In the genomic region with DNA sequence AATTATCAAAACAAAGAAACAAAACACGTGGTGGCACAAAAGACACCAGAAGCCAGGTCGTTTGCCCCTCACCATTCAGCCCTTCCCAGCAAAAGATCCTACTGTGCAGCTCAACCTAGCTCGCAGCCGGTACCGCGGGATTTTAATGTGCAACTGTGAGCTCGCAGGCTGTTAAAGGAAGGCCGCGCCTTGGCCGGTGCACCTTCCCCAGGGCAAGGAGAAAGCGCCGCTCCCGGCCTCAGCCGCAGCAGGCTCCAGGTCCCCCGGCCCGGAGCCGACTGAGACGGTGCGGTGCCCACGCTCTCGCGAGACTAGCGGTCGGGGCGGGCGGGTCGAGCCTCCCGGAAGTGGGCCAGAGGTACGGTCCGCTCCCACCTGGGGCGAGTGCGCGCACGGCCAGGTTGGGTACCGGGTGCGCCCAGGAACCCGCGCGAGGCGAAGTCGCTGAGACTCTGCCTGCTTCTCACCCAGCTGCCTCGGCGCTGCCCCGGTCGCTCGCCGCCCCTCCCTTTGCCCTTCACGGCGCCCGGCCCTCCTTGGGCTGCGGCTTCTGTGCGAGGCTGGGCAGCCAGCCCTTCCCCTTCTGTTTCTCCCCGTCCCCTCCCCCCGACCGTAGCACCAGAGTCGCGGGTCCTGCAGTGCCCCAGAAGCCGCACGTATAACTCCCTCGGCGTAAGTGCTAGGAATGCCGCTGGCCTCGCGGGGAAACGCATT, we compare ENCODE assay signal across 1 cellular context.
A peak's percentile ranks its signal among the peaks of the same experiment; 100 is the strongest.
TF ChIP-seq lines count a peak whose summit lies in the region.

AGL (plus strand) TSS at position 618 of the 714 bp plus-strand sequence. CDS start 682 bp downstream, outside the sequence.

TF ChIP-seq in HepG2, 621 proteins besides CTCF, POLR2A, EP300 and RAD21 (continued from another document and continues in another):
- TF ChIP-seq, protein P1, sequence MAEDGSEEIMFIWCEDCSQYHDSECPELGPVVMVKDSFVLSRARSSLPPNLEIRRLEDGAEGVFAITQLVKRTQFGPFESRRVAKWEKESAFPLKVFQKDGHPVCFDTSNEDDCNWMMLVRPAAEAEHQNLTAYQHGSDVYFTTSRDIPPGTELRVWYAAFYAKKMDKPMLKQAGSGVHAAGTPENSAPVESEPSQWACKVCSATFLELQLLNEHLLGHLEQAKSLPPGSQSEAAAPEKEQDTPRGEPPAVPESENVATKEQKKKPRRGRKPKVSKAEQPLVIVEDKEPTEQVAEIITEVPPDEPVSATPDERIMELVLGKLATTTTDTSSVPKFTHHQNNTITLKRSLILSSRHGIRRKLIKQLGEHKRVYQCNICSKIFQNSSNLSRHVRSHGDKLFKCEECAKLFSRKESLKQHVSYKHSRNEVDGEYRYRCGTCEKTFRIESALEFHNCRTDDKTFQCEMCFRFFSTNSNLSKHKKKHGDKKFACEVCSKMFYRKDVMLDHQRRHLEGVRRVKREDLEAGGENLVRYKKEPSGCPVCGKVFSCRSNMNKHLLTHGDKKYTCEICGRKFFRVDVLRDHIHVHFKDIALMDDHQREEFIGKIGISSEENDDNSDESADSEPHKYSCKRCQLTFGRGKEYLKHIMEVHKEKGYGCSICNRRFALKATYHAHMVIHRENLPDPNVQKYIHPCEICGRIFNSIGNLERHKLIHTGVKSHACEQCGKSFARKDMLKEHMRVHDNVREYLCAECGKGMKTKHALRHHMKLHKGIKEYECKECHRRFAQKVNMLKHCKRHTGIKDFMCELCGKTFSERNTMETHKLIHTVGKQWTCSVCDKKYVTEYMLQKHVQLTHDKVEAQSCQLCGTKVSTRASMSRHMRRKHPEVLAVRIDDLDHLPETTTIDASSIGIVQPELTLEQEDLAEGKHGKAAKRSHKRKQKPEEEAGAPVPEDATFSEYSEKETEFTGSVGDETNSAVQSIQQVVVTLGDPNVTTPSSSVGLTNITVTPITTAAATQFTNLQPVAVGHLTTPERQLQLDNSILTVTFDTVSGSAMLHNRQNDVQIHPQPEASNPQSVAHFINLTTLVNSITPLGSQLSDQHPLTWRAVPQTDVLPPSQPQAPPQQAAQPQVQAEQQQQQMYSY (CRISPR knock-in tag; IDR thresholded peaks at IDR 0.05) = peak; percentile 80
- TF ChIP-seq ZNF512B (CRISPR knock-in tag; IDR thresholded peaks at IDR 0.05; ENCODE audit: borderline replicate concordance) (no peak; the same call in 1 of the 2 replicates), ZNF772 (CRISPR knock-in tag; IDR thresholded peaks at IDR 0.05) (peak; percentile 84), MTA3 (CRISPR knock-in tag; IDR thresholded peaks at IDR 0.05) (no peak), PHF20 (CRISPR knock-in tag; IDR thresholded peaks at IDR 0.05) (peak; percentile 92), NFATC3 (CRISPR knock-in tag; IDR thresholded peaks at IDR 0.05) (no peak), ZBTB42 (CRISPR knock-in tag; IDR thresholded peaks at IDR 0.05) (peak; percentile 82; the same call in 1 of the 2 replicates), ZNF468 (CRISPR knock-in tag; IDR thresholded peaks at IDR 0.05) (no peak), ZNF574 (CRISPR knock-in tag; IDR thresholded peaks at IDR 0.05) (peak; percentile 92), HNF4G (IDR thresholded peaks at IDR 0.05; ENCODE audit: borderline replicate concordance, low read depth, low read length) (no peak), HNF4G (CRISPR knock-in tag; IDR thresholded peaks at IDR 0.05; ENCODE audit: borderline replicate concordance, low read depth) (peak; percentile 84), PAF1 (CRISPR knock-in tag; IDR thresholded peaks at IDR 0.05) (no peak), U2AF2 (IDR thresholded peaks at IDR 0.05; ENCODE audit: low read depth, low read length) (no peak), PRMT3 (CRISPR knock-in tag; IDR thresholded peaks at IDR 0.05; ENCODE audit: borderline replicate concordance, low read depth) (no peak), MYC (CRISPR knock-in tag; IDR thresholded peaks at IDR 0.05; ENCODE audit: borderline replicate concordance) (peak; percentile 96), ZNF761 (CRISPR knock-in tag; conservative IDR thresholded peaks at IDR 0.05) (no peak), ZNF207 (IDR thresholded peaks at IDR 0.05; ENCODE audit: borderline replicate concordance) (no peak), GPBP1L1 (CRISPR knock-in tag; IDR thresholded peaks at IDR 0.05) (no peak), CBX1 (IDR thresholded peaks at IDR 0.05; ENCODE audit: low read depth) (peak; percentile 56), ZNF768 (CRISPR knock-in tag; IDR thresholded peaks at IDR 0.05) (peak; percentile 84; the same call in 1 of the 2 replicates), POLR2AphosphoS5 (IDR thresholded peaks at IDR 0.05; ENCODE audit: low read depth, low read length) (peak; percentile 93), ZNF329 (CRISPR knock-in tag; IDR thresholded peaks at IDR 0.05; ENCODE audit: low read depth) (peak; percentile 69; the same call in 1 of the 2 replicates), HNRNPH1 (optimal IDR thresholded peaks at IDR 0.05; ENCODE audit: low read depth, low read length) (no peak), NAIF1 (CRISPR knock-in tag; IDR thresholded peaks at IDR 0.05; ENCODE audit: borderline replicate concordance) (peak; percentile 96), ZNF724P (CRISPR knock-in tag; IDR thresholded peaks at IDR 0.05; ENCODE audit: borderline replicate concordance) (peak; percentile 56; the same call in 1 of the 2 replicates), TAF15 (IDR thresholded peaks at IDR 0.05; ENCODE audit: low read depth, low read length, poor library complexity, severe bottlenecking) (no peak), SNAI1 (CRISPR knock-in tag; IDR thresholded peaks at IDR 0.05; ENCODE audit: borderline replicate concordance) (no peak), ZNF607 (CRISPR knock-in tag; IDR thresholded peaks at IDR 0.05; ENCODE audit: borderline replicate concordance) (peak; percentile 87), PRPF4 (IDR thresholded peaks at IDR 0.05; ENCODE audit: low read depth, low read length, poor library complexity, severe bottlenecking) (no peak), PPARG (CRISPR knock-in tag; conservative IDR thresholded peaks at IDR 0.05) (peak; percentile 90), ZBTB8A (CRISPR knock-in tag; IDR thresholded peaks at IDR 0.05; ENCODE audit: borderline replicate concordance, low read depth) (no peak), KAT7 (CRISPR knock-in tag; IDR thresholded peaks at IDR 0.05; ENCODE audit: borderline replicate concordance) (peak; percentile 96; the same call in 1 of the 2 replicates), THYN1 (CRISPR knock-in tag; IDR thresholded peaks at IDR 0.05; ENCODE audit: borderline replicate concordance, low read depth) (no peak), SMYD3 (CRISPR knock-in tag; IDR thresholded peaks at IDR 0.05) (0 out of 2 replicates have a peak, but pooled peaks have one; percentile 42), CENPX (CRISPR knock-in tag; IDR thresholded peaks at IDR 0.05) (no peak), ZGPAT (CRISPR knock-in tag; IDR thresholded peaks at IDR 0.05) (peak; percentile 85)
- TF ChIP-seq, protein P2, sequence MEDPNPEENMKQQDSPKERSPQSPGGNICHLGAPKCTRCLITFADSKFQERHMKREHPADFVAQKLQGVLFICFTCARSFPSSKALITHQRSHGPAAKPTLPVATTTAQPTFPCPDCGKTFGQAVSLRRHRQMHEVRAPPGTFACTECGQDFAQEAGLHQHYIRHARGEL (CRISPR knock-in tag; IDR thresholded peaks at IDR 0.05) = 0 out of 2 replicates have a peak, but pooled peaks have one; percentile 16
- TF ChIP-seq, protein P3, sequence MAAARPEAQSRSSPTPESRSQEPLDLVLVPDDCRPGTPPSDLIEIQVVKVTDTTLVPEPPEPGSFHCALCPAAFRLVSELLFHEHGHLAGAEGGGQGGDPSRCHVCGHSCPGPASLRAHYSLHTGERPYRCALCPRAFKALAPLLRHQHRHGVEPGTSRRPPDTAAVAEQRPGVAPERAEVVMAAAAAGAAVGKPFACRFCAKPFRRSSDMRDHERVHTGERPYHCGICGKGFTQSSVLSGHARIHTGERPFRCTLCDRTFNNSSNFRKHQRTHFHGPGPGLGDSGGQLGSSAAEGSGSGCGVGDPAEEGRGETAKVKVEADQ (CRISPR knock-in tag; IDR thresholded peaks at IDR 0.05; ENCODE audit: borderline replicate concordance) = peak; percentile 68; the same call in 1 of the 2 replicates
- TF ChIP-seq, protein P4, sequence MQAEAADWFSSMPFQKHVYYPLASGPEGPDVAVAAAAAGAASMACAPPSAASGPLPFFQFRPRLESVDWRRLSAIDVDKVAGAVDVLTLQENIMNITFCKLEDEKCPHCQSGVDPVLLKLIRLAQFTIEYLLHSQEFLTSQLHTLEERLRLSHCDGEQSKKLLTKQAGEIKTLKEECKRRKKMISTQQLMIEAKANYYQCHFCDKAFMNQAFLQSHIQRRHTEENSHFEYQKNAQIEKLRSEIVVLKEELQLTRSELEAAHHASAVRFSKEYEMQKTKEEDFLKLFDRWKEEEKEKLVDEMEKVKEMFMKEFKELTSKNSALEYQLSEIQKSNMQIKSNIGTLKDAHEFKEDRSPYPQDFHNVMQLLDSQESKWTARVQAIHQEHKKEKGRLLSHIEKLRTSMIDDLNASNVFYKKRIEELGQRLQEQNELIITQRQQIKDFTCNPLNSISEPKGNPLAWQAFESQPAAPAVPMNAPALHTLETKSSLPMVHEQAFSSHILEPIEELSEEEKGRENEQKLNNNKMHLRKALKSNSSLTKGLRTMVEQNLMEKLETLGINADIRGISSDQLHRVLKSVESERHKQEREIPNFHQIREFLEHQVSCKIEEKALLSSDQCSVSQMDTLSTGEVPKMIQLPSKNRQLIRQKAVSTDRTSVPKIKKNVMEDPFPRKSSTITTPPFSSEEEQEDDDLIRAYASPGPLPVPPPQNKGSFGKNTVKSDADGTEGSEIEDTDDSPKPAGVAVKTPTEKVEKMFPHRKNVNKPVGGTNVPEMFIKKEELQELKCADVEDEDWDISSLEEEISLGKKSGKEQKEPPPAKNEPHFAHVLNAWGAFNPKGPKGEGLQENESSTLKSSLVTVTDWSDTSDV (CRISPR knock-in tag; IDR thresholded peaks at IDR 0.05) = no peak
- TF ChIP-seq, protein P5, sequence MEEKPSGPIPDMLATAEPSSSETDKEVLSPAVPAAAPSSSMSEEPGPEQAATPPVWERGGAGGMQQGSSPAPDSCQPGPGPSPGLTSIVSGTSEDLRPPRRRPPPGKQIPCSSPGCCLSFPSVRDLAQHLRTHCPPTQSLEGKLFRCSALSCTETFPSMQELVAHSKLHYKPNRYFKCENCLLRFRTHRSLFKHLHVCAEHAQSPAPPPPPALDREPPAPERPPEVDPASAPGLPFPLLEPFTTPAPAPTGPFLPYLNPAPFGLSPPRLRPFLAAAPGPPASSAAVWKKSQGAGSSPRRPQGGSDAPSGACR (CRISPR knock-in tag; IDR thresholded peaks at IDR 0.05) = peak; percentile 81; the same call in 1 of the 2 replicates
